ENCODE assay signal across 35 cellular contexts in genomic region chr11:91857194-91857593, GRCh38.
DNase-seq lines count a peak whose midpoint lies in the region; ATAC-seq and TF ChIP-seq lines count a peak whose summit lies in the region.
"Had no signal": no experiment of that assay in that cellular context is flagged by ENCODE, and none has a peak within 500 bp of the region (broad histone marks: within the 10 kb centered on the region; RNA-seq: fewer than 3 reads in every experiment).

No MANE protein-coding gene starts in this region.

- H3K4me3 Mint-ChIP-seq in activated CD8-positive, alpha-beta T cell treated with anti-CD3 and anti-CD28 coated beads, Interleukin-2, amount 10 ng/mL, durations not matched to agents 7 days and 5 days = no peak overlapping the region
- H3K4me3 Mint-ChIP-seq: activated CD4-positive, alpha-beta T cell treated with anti-CD3 and anti-CD28 coated beads for 36 hours; activated CD8-positive, alpha-beta T cell treated with anti-CD3 and anti-CD28 coated beads for 36 hours; activated naive CD4-positive, alpha-beta T cell treated with anti-CD3 and anti-CD28 coated beads for 36 hours; CD4-positive, alpha-beta T cell; natural killer cell; stimulated activated naive CD8-positive, alpha-beta T cell treated with anti-CD3 and anti-CD28 coated beads, Interleukin-15, Interleukin-2, amounts not matched to agents 100 ng/mL and 50 ng/mL, for 24 hours had no signal

- H3K27ac ChIP-seq in left lung = peak overlapping the region; percentile 6 to 42
- H3K27ac ChIP-seq: epithelial cell of prostate, gastrocnemius medialis, HL-60, KMS-11, lower lobe of right lung, PC-9, right atrium auricular region, spleen, thoracic aorta, vagina had no signal

- H3K9me3 ChIP-seq in left lung = no peaks in the 10 kb centered on the region
- H3K9me3 ChIP-seq: gastrocnemius medialis, lower lobe of right lung, mucosa of descending colon, right atrium auricular region, spleen, thoracic aorta, vagina had no signal

- no peaks in the 10 kb centered on the region for H3K27me3 ChIP-seq in left lung
- H3K27me3 ChIP-seq: gastrocnemius medialis, right atrium auricular region, spleen, vagina had no signal

- POLR2A ChIA-PET in activated CD8-positive, alpha-beta T cell treated with anti-CD3 and anti-CD28 coated beads, Interleukin-2, amount 10 ng/mL, durations not matched to agents 7 days and 5 days (lab: Charles Lee) = no interaction called here

- CTCF ChIA-PET in activated CD8-positive, alpha-beta T cell treated with anti-CD3 and anti-CD28 coated beads, Interleukin-2, amount 10 ng/mL, durations not matched to agents 7 days and 5 days (lab: Charles Lee) = no interaction called here

- no peaks in the 10 kb centered on the region for H3K36me3 Mint-ChIP-seq in activated CD8-positive, alpha-beta T cell treated with anti-CD3 and anti-CD28 coated beads, Interleukin-2, amount 10 ng/mL, durations not matched to agents 7 days and 5 days (ENCODE audit: low read depth)
- H3K36me3 Mint-ChIP-seq: natural killer cell had no signal

- H3K4me3 ChIP-seq in epithelial cell of esophagus (ENCODE audit: low read length) (no peak overlapping the region), left lung (no peak overlapping the region)
- H3K4me3 ChIP-seq: gastrocnemius medialis, lower lobe of right lung, mucosa of descending colon, PC-9, right atrium auricular region, spleen, thoracic aorta, vagina had no signal

- DNase-seq in AG08395 (ENCODE audit: low spot score) = peak; percentile 3
- peak; percentile 24 for DNase-seq in epithelial cell of esophagus (ENCODE audit: low read depth)
- no peak for DNase-seq in left lung
- DNase-seq in kidney glomerular epithelial cell (lab: John Stamatoyannopoulos, UW) = no peak
- DNase-seq in activated CD8-positive, alpha-beta T cell treated with anti-CD3 and anti-CD28 coated beads, Interleukin-2, amount 10 ng/mL, durations not matched to agents 7 days and 5 days = no peak
- DNase-seq: activated CD4-positive, alpha-beta T cell treated with anti-CD3 and anti-CD28 coated beads for 36 hours; activated CD8-positive, alpha-beta T cell treated with anti-CD3 and anti-CD28 coated beads for 36 hours; activated naive CD4-positive, alpha-beta T cell treated with anti-CD3 and anti-CD28 coated beads for 36 hours; AML-193; CD4-positive, alpha-beta T cell; DND-41; gastrocnemius medialis; lower lobe of right lung; mucosa of descending colon; natural killer cell; NCI-H1417; NCI-H2029 treated with DMSO at 0.1 percent for 48 hours; NCI-H526 treated with DMSO at 0.1 percent for 48 hours; SHP77 treated with DMSO at 0.1 percent for 48 hours; spleen; stimulated activated CD4-positive, alpha-beta T cell treated with anti-CD3 and anti-CD28 coated beads, Interleukin-2, amount 100 ng/mL, for 24 hours; stimulated activated CD8-positive, alpha-beta memory T cell treated with anti-CD3 and anti-CD28 coated beads, Interleukin-4, amount 100 ng/mL, for 48 hours; SW 1271; T-helper 9 cell had no signal

- H3K27ac Mint-ChIP-seq in activated CD8-positive, alpha-beta T cell treated with anti-CD3 and anti-CD28 coated beads, Interleukin-2, amount 10 ng/mL, durations not matched to agents 7 days and 5 days = no peak overlapping the region
- H3K27ac Mint-ChIP-seq: activated CD4-positive, alpha-beta T cell treated with anti-CD3 and anti-CD28 coated beads for 36 hours; activated CD8-positive, alpha-beta T cell treated with anti-CD3 and anti-CD28 coated beads for 36 hours; activated naive CD4-positive, alpha-beta T cell treated with anti-CD3 and anti-CD28 coated beads for 36 hours; CD4-positive, alpha-beta T cell; natural killer cell; stimulated activated naive CD8-positive, alpha-beta T cell treated with anti-CD3 and anti-CD28 coated beads, Interleukin-15, Interleukin-2, amounts not matched to agents 100 ng/mL and 50 ng/mL, for 24 hours had no signal

- intact Hi-C loops in left lung (cut with DNase I) = no loop called here

- no peaks in the 10 kb centered on the region for H3K9me3 Mint-ChIP-seq in activated CD8-positive, alpha-beta T cell treated with anti-CD3 and anti-CD28 coated beads, Interleukin-2, amount 10 ng/mL, durations not matched to agents 7 days and 5 days (ENCODE audit: insufficient read depth)
- H3K9me3 Mint-ChIP-seq: activated CD8-positive, alpha-beta T cell treated with anti-CD3 and anti-CD28 coated beads for 36 hours; activated naive CD4-positive, alpha-beta T cell treated with anti-CD3 and anti-CD28 coated beads for 36 hours; stimulated activated naive CD8-positive, alpha-beta T cell treated with anti-CD3 and anti-CD28 coated beads, Interleukin-15, Interleukin-2, amounts not matched to agents 100 ng/mL and 50 ng/mL, for 24 hours had no signal

- peak; percentile 80 for ATAC-seq in left lung
- no peak for ATAC-seq in GM21367 (IDR thresholded peaks at IDR 0.05; ENCODE audit: unreplicated experiment)
- no peak for ATAC-seq in activated CD8-positive, alpha-beta T cell treated with anti-CD3 and anti-CD28 coated beads, Interleukin-2, amount 10 ng/mL, durations not matched to agents 7 days and 5 days
- ATAC-seq in GM18870 (IDR thresholded peaks at IDR 0.05; ENCODE audit: unreplicated experiment) = no peak
- ATAC-seq: activated CD4-positive, alpha-beta T cell treated with anti-CD3 and anti-CD28 coated beads for 36 hours; activated CD8-positive, alpha-beta T cell treated with anti-CD3 and anti-CD28 coated beads for 36 hours; gastrocnemius medialis; mucosa of descending colon; natural killer cell had no signal

- H3K27me3 Mint-ChIP-seq in activated CD8-positive, alpha-beta T cell treated with anti-CD3 and anti-CD28 coated beads, Interleukin-2, amount 10 ng/mL, durations not matched to agents 7 days and 5 days (ENCODE audit: low read depth) = no peaks in the 10 kb centered on the region
- H3K27me3 Mint-ChIP-seq: activated CD4-positive, alpha-beta T cell treated with anti-CD3 and anti-CD28 coated beads for 36 hours; activated CD8-positive, alpha-beta T cell treated with anti-CD3 and anti-CD28 coated beads for 36 hours; CD4-positive, alpha-beta T cell; stimulated activated naive CD8-positive, alpha-beta T cell treated with anti-CD3 and anti-CD28 coated beads, Interleukin-15, Interleukin-2, amounts not matched to agents 100 ng/mL and 50 ng/mL, for 24 hours had no signal

- peaks cover 0 to 8% of the 10 kb centered on the region in 2 donors for H3K4me1 ChIP-seq in left lung
- H3K4me1 ChIP-seq: gastrocnemius medialis, lower lobe of right lung, right atrium auricular region, spleen had no signal

- H3K36me3 ChIP-seq in left lung = no peaks in the 10 kb centered on the region
- H3K36me3 ChIP-seq: gastrocnemius medialis, lower lobe of right lung, right atrium auricular region, spleen, thoracic aorta, vagina had no signal

- no peaks in the 10 kb centered on the region for H3K4me1 Mint-ChIP-seq in activated CD8-positive, alpha-beta T cell treated with anti-CD3 and anti-CD28 coated beads, Interleukin-2, amount 10 ng/mL, durations not matched to agents 7 days and 5 days (ENCODE audit: low read depth)
- H3K4me1 Mint-ChIP-seq: activated CD4-positive, alpha-beta T cell treated with anti-CD3 and anti-CD28 coated beads for 36 hours; natural killer cell had no signal

- TF ChIP-seq CTCF in epithelial cell of esophagus (IDR thresholded peaks at IDR 0.05; ENCODE audit: insufficient read depth, low read depth, low read length, missing control alignments) = no peak
- TF ChIP-seq CTCF in left lung (IDR thresholded peaks at IDR 0.05) = no peak

TF ChIP-seq in PFSK-1, 5 proteins besides CTCF, POLR2A, EP300 and RAD21:
- TF ChIP-seq TAF1 (IDR thresholded peaks at IDR 0.05; ENCODE audit: borderline replicate concordance, insufficient read depth, low read length) (peak; percentile 33; the same call in 1 of the 2 replicates), POLR2AphosphoS5 (IDR thresholded peaks at IDR 0.05; ENCODE audit: low read depth, low read length) (no peak)

Comparison
In these comparisons a context has a peak if more than half of its experiments do, and no peak if none do; other contexts are left out.
1. DNase-seq: peak in AG08395 (single experiment) and epithelial cell of esophagus (single experiment); none in left lung (0 of 2), kidney glomerular epithelial cell (single experiment) and activated CD8-positive, alpha-beta T cell treated with anti-CD3 and anti-CD28 coated beads, Interleukin-2, amount 10 ng/mL, durations not matched to agents 7 days and 5 days (single experiment).